Comparison of ENCODE assay signal across 8 cellular contexts in genomic region chrX:12950851-12951589, GRCh38. TPM values are rescaled to one million over a fixed set of nuclear protein-coding genes. Genes with fewer than 3 reads are reported as not detected.
A peak's percentile ranks its signal among the peaks of the same experiment; 100 is the strongest.
DNase-seq lines count a peak whose midpoint lies in the region; ATAC-seq, FAIRE-seq and TF ChIP-seq lines count a peak whose summit lies in the region.

No MANE protein-coding gene starts in this region.

- no peak for FAIRE-seq in GM12878 (lab: Jason Lieb, UNC)

- ATAC-seq in GM19023 (IDR thresholded peaks at IDR 0.05; ENCODE audit: unreplicated experiment): peak; percentile 47
- peak; percentile 46 for ATAC-seq in HG03135 (IDR thresholded peaks at IDR 0.05; ENCODE audit: unreplicated experiment)
- peak; percentile 65 for ATAC-seq in GM12878
- ATAC-seq in left lobe of liver: peak; percentile 32

- H3K27ac ChIP-seq in GM12878 (ENCODE audit: control insufficient read depth, insufficient read depth) (peak overlapping the region; percentile 97), subcutaneous abdominal adipose tissue (ENCODE audit: low read depth, low read length) (peak overlapping the region; percentile 67)

- H2AFZ ChIP-seq in GM12878 (ENCODE audit: control insufficient read depth, low read depth, low read length): no peak overlapping the region; the same call in 1 of the 2 replicates

- SMC1A ChIA-PET in GM12878 (lab: Charles Lee; ENCODE audit: uncharacterized antibody, unreplicated experiment): interaction anchor here (0.6 to 18.8 kb wide), 15 partner anchors 23 to 795 kb away, joined by 3 to 632 read pairs (median 13); partner anchors contain the start of gene TMSB4X

- H3K9ac ChIP-seq in GM12878 (ENCODE audit: control insufficient read depth, insufficient read depth, low read length): peak overlapping the region; percentile 78
- H3K9ac ChIP-seq in subcutaneous abdominal adipose tissue (ENCODE audit: low read length in 5 of 5): no peak overlapping the region

- in situ Hi-C loops in GM12878 (cut with MboI): loop anchor here (5.0 to 25.0 kb wide), 4 partner anchors 136 to 1074 kb away; partner anchors contain the start of genes GEMIN8 and TCEANC

- H3K36me3 ChIP-seq in GM12878 (ENCODE audit: control insufficient read depth in 2 of 2, insufficient read depth in 2 of 2, low read length in 1 of 2): no peaks in the 10 kb centered on the region
- no peaks in the 10 kb centered on the region for H3K36me3 ChIP-seq in subcutaneous abdominal adipose tissue (ENCODE audit: control insufficient read depth in 5 of 5, insufficient read depth in 5 of 5, low read length in 5 of 5)

- BruUV-seq in GM12878 (replicated peaks; lab: Mats Ljungman, UMichigan): no TSS peak

- peaks cover 45% of the 10 kb centered on the region for H3K79me2 ChIP-seq in GM12878 (ENCODE audit: control insufficient read depth, insufficient read depth, low read length)

- H3K9me3 ChIP-seq in GM12878 (replicated peaks; ENCODE audit: control insufficient read depth, insufficient read depth, low read length) (no peaks in the 10 kb centered on the region), subcutaneous abdominal adipose tissue (ENCODE audit: control insufficient read depth in 5 of 5, low read length in 5 of 5) (no peaks in the 10 kb centered on the region)

- RAD21 ChIA-PET in GM12878 (lab: Charles Lee; ENCODE audit: unreplicated experiment): interaction anchor here (0.6 to 15.5 kb wide), 20 partner anchors 10 to 539 kb away, joined by 3 to 549 read pairs (median 10); partner anchors contain the start of gene TMSB4X

- 8% methylated on average over 9 of the region's 9 CpGs for WGBS in GM12878 (ENCODE audit: insufficient coverage, insufficient replicate concordance, low lambda C conversion rate, missing lambda C conversion rate)

- no peaks in the 10 kb centered on the region for H4K20me1 ChIP-seq in GM12878 (ENCODE audit: control insufficient read depth, insufficient read depth)

- peak; percentile 72 for TF ChIP-seq RAD21 in GM12878 (IDR thresholded peaks at IDR 0.05; ENCODE audit: insufficient read depth, low read depth, low read length)

- POLR2A ChIA-PET in GM12878 (lab: Charles Lee): interaction anchor here (0.7 to 7.2 kb wide), 16 partner anchors 7 to 537 kb away, joined by 3 to 63 read pairs (median 12); partner anchors contain the start of gene TMSB4X

- DNase-seq in AG08395 (ENCODE audit: low spot score) (peak; percentile 15), SKM-1 treated with dmso at 0.1 percent for 144 hours (lab: John Stamatoyannopoulos, UW; ENCODE audit: unreplicated experiment) (peak; percentile 26), GM12878 (ENCODE audit: low read depth, low spot score) (peak; percentile 73), left lobe of liver (ENCODE audit: low spot score) (no peak), GM03348 (ENCODE audit: low spot score) (no peak)

- CTCF ChIA-PET in GM12878 (lab: Yijun Ruan, JAX): interaction anchor here (0.5 to 7.7 kb wide), 24 partner anchors 14 to 539 kb away, joined by 3 to 312 read pairs (median 4); no protein-coding TSS in a partner anchor

- peak; percentile 82 to 96 (median 96) for TF ChIP-seq CTCF in GM12878 (IDR thresholded peaks at IDR 0.05 in 2 of 3, conservative IDR thresholded peaks at IDR 0.05 in 1 of 3; ENCODE audit: control insufficient read depth in 2 of 3, extremely low read depth in 1 of 3, insufficient read depth in 1 of 3, low read depth in 3 of 3, low read length in 3 of 3)

- peak overlapping the region; percentile 97 for H3K4me2 ChIP-seq in GM12878 (ENCODE audit: control insufficient read depth, insufficient read depth)

- H3K4me3 ChIP-seq in GM12878 (peak overlapping the region; percentile 53; the same call in 1 of the 2 replicates), subcutaneous abdominal adipose tissue (ENCODE audit: low read depth in 1 of 5, low read length in 5 of 5) (peak overlapping the region in 1 of 5 donors; percentile 18)

- TF ChIP-seq POLR2A in GM12878 (IDR thresholded peaks at IDR 0.05; ENCODE audit: low read depth, low read length): peak; percentile 46; the same call in 1 of the 2 replicates

- intact Hi-C loops in GM12878 (cut with micrococcal nuclease; ENCODE audit: unreplicated experiment): loop anchor here (1.0 to 10.0 kb wide), 6 partner anchors 27 to 744 kb away; no protein-coding TSS in a partner anchor

- peak in 1 of 2 experiments; percentile 17; a peak in 1 of 4 replicates for TF ChIP-seq EP300 in GM12878 (IDR thresholded peaks at IDR 0.05; ENCODE audit: borderline replicate concordance in 1 of 2, control insufficient read depth in 1 of 2, low read depth in 2 of 2, low read length in 2 of 2)

- no peaks in the 10 kb centered on the region for H3K27me3 ChIP-seq in GM12878 (replicated peaks in 1 of 2; ENCODE audit: control insufficient read depth in 2 of 2, insufficient read depth in 2 of 2, low read length in 1 of 2)
- H3K27me3 ChIP-seq in subcutaneous abdominal adipose tissue (ENCODE audit: control insufficient read depth in 5 of 5, insufficient read depth in 4 of 5, low read length in 5 of 5): peaks cover 0 to 5% (median 0%) of the 10 kb centered on the region in 5 donors

- H3K4me1 ChIP-seq in GM12878 (ENCODE audit: control insufficient read depth, insufficient read depth, low read length) (peaks cover 58% of the 10 kb centered on the region), subcutaneous abdominal adipose tissue (ENCODE audit: control insufficient read depth in 5 of 5, insufficient read depth in 5 of 5, low read length in 5 of 5) (peaks cover 13 to 46% (median 24%) of the 10 kb centered on the region in 5 donors)

TF ChIP-seq in GM12878, 131 proteins besides CTCF, POLR2A, EP300 and RAD21 (continues in another document):
- TF ChIP-seq ZBTB33 (IDR thresholded peaks at IDR 0.05) (peak; percentile 93; the same call in 1 of the 2 replicates), CBFB (IDR thresholded peaks at IDR 0.05; ENCODE audit: low read depth) (peak; percentile 56; the same call in 1 of the 2 replicates), EGR1 (IDR thresholded peaks at IDR 0.05; ENCODE audit: borderline replicate concordance in 1 of 2, low read depth in 2 of 2, low read length in 2 of 2) (0 out of 3 replicates have a peak, but pooled peaks of 1 of the 2 experiments have one; percentile 4), SMAD1 (IDR thresholded peaks at IDR 0.05; ENCODE audit: low read depth, partially characterized antibody) (no peak)

RNA-seq across cellular contexts. Expression of gene TMSB4X, which starts 23.9 kb away (rescaled TPM):
- 726 and 815 TPM in 2 replicates for total RNA-seq in GM12878 (2013; cell fraction: nucleolus; rRNA removed)
- total RNA-seq in GM12878 (2014; rRNA removed) (20,095 and 20,513 TPM in 2 replicates), GM12878 (2014; rRNA removed; fragmentation: Illumina TruSeq; extraction: Trizol) (14,081 and 14,526 TPM in 2 replicates), GM12878 (2021) (15,676 and 15,778 TPM in 2 replicates), left lobe of liver (442 TPM)
- polyA plus RNA-seq in GM12878 (2011; ENCODE audit: low read depth): 20,663 TPM
- polyA plus RNA-seq in GM12878 (2011; rRNA removed) (13,924 and 13,999 TPM in 2 replicates), GM12878 (2014; fragmentation: Illumina TruSeq; extraction: Trizol) (22,521 and 25,739 TPM in 2 replicates), GM12878 (2014; fragmentation: Nextera tagmentation; extraction: Ambion mirVana) (over 10,000 TPM; 32,576 to 35,408 TPM), GM12878 (2014; rRNA removed) (21,672 and 21,926 TPM in 2 replicates), GM12878 (2016; fragmentation: Nextera tagmentation; extraction: Ambion mirVana) (over 10,000 TPM; 35,271 to 37,234 TPM)
- 6,321 and 8,073 TPM in 2 replicates for polyA plus RNA-seq in GM12878 (2011; cell fraction: cytosol; rRNA removed)
- 2,770 and 4,943 TPM in 2 replicates for polyA plus RNA-seq in GM12878 (2011; cell fraction: nucleus; rRNA removed)
- polyA plus RNA-seq in GM12878 (2012): 18,326 and 24,333 TPM in 2 replicates
- polyA minus RNA-seq in GM12878 (2011; rRNA and poly(A)+ RNA removed): 5,151 and 6,646 TPM in 2 replicates
- 2,250 and 2,391 TPM in 2 replicates for polyA minus RNA-seq in GM12878 (2011; cell fraction: cytosol; rRNA and poly(A)+ RNA removed)
- 1,575 and 1,669 TPM in 2 replicates for polyA minus RNA-seq in GM12878 (2011; cell fraction: nucleus; rRNA and poly(A)+ RNA removed)

RNA-seq across cellular contexts. Expression of gene TLR8, which starts 44.6 kb away (rescaled TPM):
- 0.15 TPM in 1 of 2 replicates, not detected in the other for total RNA-seq in GM12878 (2013; cell fraction: nucleolus; rRNA removed)
- total RNA-seq in GM12878 (2014; rRNA removed) (not detected in 2 replicates), GM12878 (2014; rRNA removed; fragmentation: Illumina TruSeq; extraction: Trizol) (not detected in 2 replicates), GM12878 (2021) (not detected in 2 replicates), left lobe of liver (0.20 TPM)
- polyA plus RNA-seq in GM12878 (2011; ENCODE audit: low read depth): not detected
- polyA plus RNA-seq in GM12878 (2011; rRNA removed) (0.04 TPM in 1 of 2 replicates, not detected in the other), GM12878 (2014; fragmentation: Illumina TruSeq; extraction: Trizol) (not detected in 2 replicates), GM12878 (2014; fragmentation: Nextera tagmentation; extraction: Ambion mirVana) (not detected), GM12878 (2014; rRNA removed) (0.03 TPM in 1 of 2 replicates, not detected in the other), GM12878 (2016; fragmentation: Nextera tagmentation; extraction: Ambion mirVana) (not detected)
- not detected in 2 replicates for polyA plus RNA-seq in GM12878 (2011; cell fraction: cytosol; rRNA removed)
- 0.03 TPM in 2 replicates for polyA plus RNA-seq in GM12878 (2011; cell fraction: nucleus; rRNA removed)
- not detected in 2 replicates for polyA plus RNA-seq in GM12878 (2012)
- not detected in 2 replicates for polyA minus RNA-seq in GM12878 (2011; rRNA and poly(A)+ RNA removed)
- polyA minus RNA-seq in GM12878 (2011; cell fraction: cytosol; rRNA and poly(A)+ RNA removed): not detected in 2 replicates
- polyA minus RNA-seq in GM12878 (2011; cell fraction: nucleus; rRNA and poly(A)+ RNA removed): not detected in 2 replicates

Comparison
In these comparisons a context has a peak if more than half of its experiments do, and no peak if none do; other contexts are left out.
1. DNase-seq: peak in AG08395 (single experiment), SKM-1 treated with dmso at 0.1 percent for 144 hours (single experiment) and GM12878 (single experiment); none in left lobe of liver (single experiment) and GM03348 (single experiment).
2. Peak in every context shown above with its lines, with median percentiles within 50 percentile points of each other: ATAC-seq.